24 cellular contexts compared by ENCODE assay signal in genomic region chr7:117061751-117062150, GRCh38.
DNase-seq lines count a peak whose midpoint lies in the region; ATAC-seq and TF ChIP-seq lines count a peak whose summit lies in the region.
"Had no signal": no experiment of that assay in that cellular context is flagged by ENCODE, and none has a peak within 500 bp of the region (broad histone marks: within the 10 kb centered on the region; RNA-seq: fewer than 3 reads in every experiment).

No MANE protein-coding gene starts in this region.

- H3K36me3 ChIP-seq in brain microvascular endothelial cell (replicated peaks) = no peaks in the 10 kb centered on the region
- H3K36me3 ChIP-seq: gastrocnemius medialis, thoracic aorta had no signal

- no peak for ATAC-seq in HG02840 (IDR thresholded peaks at IDR 0.05; ENCODE audit: low FRiP score, unreplicated experiment)
- ATAC-seq: activated CD4-positive, alpha-beta T cell treated with anti-CD3 and anti-CD28 coated beads for 36 hours; activated T-cell treated with anti-CD3 and anti-CD28 coated beads, Interleukin-2, amount 50 U/mL, for 72 hours; gastrocnemius medialis; left colon had no signal

- peak overlapping the region; percentile 86 for H3K27ac ChIP-seq in brain microvascular endothelial cell
- H3K27ac ChIP-seq: gastrocnemius medialis, thoracic aorta had no signal

- no peak for TF ChIP-seq CTCF in AG10803 (conservative IDR thresholded peaks at IDR 0.05; ENCODE audit: low read length)
- no peak for TF ChIP-seq CTCF in brain microvascular endothelial cell (IDR thresholded peaks at IDR 0.05; ENCODE audit: low read depth, low read length, missing control alignments)

- no peak overlapping the region for H3K4me3 ChIP-seq in AG10803 (ENCODE audit: low read length)
- H3K4me3 ChIP-seq in brain microvascular endothelial cell (ENCODE audit: low read depth, low read length) = no peak overlapping the region
- H3K4me3 ChIP-seq: gastrocnemius medialis, thoracic aorta had no signal

- H3K27me3 ChIP-seq in brain microvascular endothelial cell (replicated peaks) = no peaks in the 10 kb centered on the region
- H3K27me3 ChIP-seq: gastrocnemius medialis had no signal

- in situ Hi-C loops in brain microvascular endothelial cell (cut with HindIII; ENCODE audit: low pct_ligation_motif_present, low sequenced_read_pairs) = no loop called here

- DNase-seq in AG10803 (ENCODE audit: low read depth) (peak; percentile 35), M059J (ENCODE audit: low read depth) (peak; percentile 49), brain microvascular endothelial cell (peak; percentile 65), kidney glomerular epithelial cell (lab: John Stamatoyannopoulos, UW) (peak; percentile 11), COLO668 (lab: John Stamatoyannopoulos, UW; ENCODE audit: unreplicated experiment) (no peak), GM03348 (ENCODE audit: low spot score) (no peak), T-helper 9 cell (no peak)
- DNase-seq: ACHN; activated CD4-positive, alpha-beta T cell treated with anti-CD3 and anti-CD28 coated beads for 36 hours; activated naive CD8-positive, alpha-beta T cell treated with anti-CD3 and anti-CD28 coated beads for 36 hours; activated T-cell treated with anti-CD3 and anti-CD28 coated beads, Interleukin-2, amount 50 U/mL, for 72 hours; CD4-positive, alpha-beta T cell; DMS53; gastrocnemius medialis; H9; left colon; NCI-H1105 treated with DMSO at 0.1 percent for 48 hours; NCI-H2081 treated with DMSO at 0.1 percent for 48 hours; NCI-H510A treated with DMSO at 0.1 percent for 48 hours; posterior cingulate gyrus; stimulated activated naive CD4-positive, alpha-beta T cell; SW 1271 had no signal

Comparison
In these comparisons a context has a peak if more than half of its experiments do, and no peak if none do; other contexts are left out.
1. DNase-seq: peak in AG10803 (single experiment), M059J (single experiment), brain microvascular endothelial cell (single experiment) and kidney glomerular epithelial cell (single experiment); none in COLO668 (single experiment), GM03348 (single experiment) and T-helper 9 cell (single experiment).